In genomic region chr2:32067549-32067948, GRCh38 we compare ENCODE assay signal across 34 cellular contexts.
"Had no signal": no experiment of that assay in that cellular context is flagged by ENCODE, and none has a peak within 500 bp of the region (broad histone marks: within the 10 kb centered on the region; RNA-seq: fewer than 3 reads in every experiment).

No MANE protein-coding gene starts in this region.

- H3K4me2 ChIP-seq: PC-9 had no signal

- H2AFZ ChIP-seq: PC-9 had no signal

- DNase-seq: activated CD4-positive, alpha-beta memory T cell treated with anti-CD3 and anti-CD28 coated beads, Interleukin-2, amount 10 ng/mL, durations not matched to agents 7 days and 5 days; activated CD4-positive, alpha-beta T cell treated with anti-CD3 and anti-CD28 coated beads for 1 hour; activated CD4-positive, alpha-beta T cell treated with anti-CD3 and anti-CD28 coated beads for 48 hours; activated CD4-positive, CD25-positive, alpha-beta regulatory T cell; activated CD8-positive, alpha-beta memory T cell treated with anti-CD3 and anti-CD28 coated beads for 24 hours; activated CD8-positive, alpha-beta memory T cell treated with anti-CD3 and anti-CD28 coated beads, Interleukin-2, amount 10 ng/mL, durations not matched to agents 7 days and 5 days; activated CD8-positive, alpha-beta memory T cell treated with anti-CD3 and anti-CD28 coated beads, Interleukin-2, amount 50 U/mL, for 48 hours; activated effector memory CD4-positive, alpha-beta T cell treated with anti-CD3 and anti-CD28 coated beads, Interleukin-2, amount 50 U/mL, for 16 hours; activated naive CD4-positive, alpha-beta T cell; activated naive CD4-positive, alpha-beta T cell treated with anti-CD3 and anti-CD28 coated beads, Interleukin-2, amount 50 U/mL, for 16 hours; activated naive CD8-positive, alpha-beta T cell treated with anti-CD3 and anti-CD28 coated beads for 36 hours; activated T-cell treated with anti-CD3 and anti-CD28 coated beads, Interleukin-2, amount 50 U/mL, for 48 hours; body of pancreas; central memory CD4-positive, alpha-beta T cell; Karpas-422; KBM-7; MG63; NCI-H1048; NCI-H1105 treated with DMSO at 0.1 percent for 48 hours; NCI-H1436; NCI-H1694; NCI-H2029; NCI-H2107; NCI-H2171; NCI-H510A; NCI-H526; NCI-H748 treated with DMSO at 0.1 percent for 48 hours; NK-92 treated with Interleukin-12 subunit alpha and Interleukin-12 subunit beta, amount 100 ng/mL, for 24 hours; PC-9; Right ventricle myocardium superior; SW 1271; T1000; WERI-Rb-1 had no signal

- H3K4me3 Mint-ChIP-seq: activated CD4-positive, alpha-beta memory T cell treated with anti-CD3 and anti-CD28 coated beads, Interleukin-2, amount 10 ng/mL, durations not matched to agents 7 days and 5 days; activated CD8-positive, alpha-beta memory T cell treated with anti-CD3 and anti-CD28 coated beads, Interleukin-2, amount 10 ng/mL, durations not matched to agents 7 days and 5 days; activated naive CD8-positive, alpha-beta T cell treated with anti-CD3 and anti-CD28 coated beads for 36 hours; activated T-helper 17 cell treated with anti-CD3 and anti-CD28 coated beads, Interleukin-2, amount 50 U/mL, for 72 hours had no signal

- ATAC-seq: activated CD8-positive, alpha-beta memory T cell treated with anti-CD3 and anti-CD28 coated beads, Interleukin-2, amount 10 ng/mL, durations not matched to agents 7 days and 5 days; activated T-helper 17 cell treated with anti-CD3 and anti-CD28 coated beads, Interleukin-2, amount 50 U/mL, for 72 hours; body of pancreas had no signal

- H3K9me3 Mint-ChIP-seq: activated CD4-positive, alpha-beta memory T cell treated with anti-CD3 and anti-CD28 coated beads, Interleukin-2, amount 10 ng/mL, durations not matched to agents 7 days and 5 days; activated naive CD8-positive, alpha-beta T cell treated with anti-CD3 and anti-CD28 coated beads for 36 hours; activated T-helper 17 cell treated with anti-CD3 and anti-CD28 coated beads, Interleukin-2, amount 50 U/mL, for 72 hours had no signal

- H3K27me3 ChIP-seq: body of pancreas, MG63 had no signal

- H3K9me3 ChIP-seq: body of pancreas, MG63 had no signal

- H3K27me3 Mint-ChIP-seq: activated CD4-positive, alpha-beta memory T cell treated with anti-CD3 and anti-CD28 coated beads, Interleukin-2, amount 10 ng/mL, durations not matched to agents 7 days and 5 days; activated CD8-positive, alpha-beta memory T cell treated with anti-CD3 and anti-CD28 coated beads, Interleukin-2, amount 10 ng/mL, durations not matched to agents 7 days and 5 days; activated naive CD8-positive, alpha-beta T cell treated with anti-CD3 and anti-CD28 coated beads for 36 hours; activated T-helper 17 cell treated with anti-CD3 and anti-CD28 coated beads, Interleukin-2, amount 50 U/mL, for 72 hours had no signal

- H3K36me3 ChIP-seq: MG63 had no signal

- H3K27ac ChIP-seq: body of pancreas, PC-9, WERI-Rb-1 had no signal

- H3K4me3 ChIP-seq: body of pancreas, MG63, PC-9 had no signal

- H3K27ac Mint-ChIP-seq: activated CD4-positive, alpha-beta memory T cell treated with anti-CD3 and anti-CD28 coated beads, Interleukin-2, amount 10 ng/mL, durations not matched to agents 7 days and 5 days; activated CD8-positive, alpha-beta memory T cell treated with anti-CD3 and anti-CD28 coated beads, Interleukin-2, amount 10 ng/mL, durations not matched to agents 7 days and 5 days; activated naive CD8-positive, alpha-beta T cell treated with anti-CD3 and anti-CD28 coated beads for 36 hours; activated T-helper 17 cell treated with anti-CD3 and anti-CD28 coated beads, Interleukin-2, amount 50 U/mL, for 72 hours had no signal
